Comparison of ENCODE assay signal across 8 cellular contexts in the genomic region with DNA sequence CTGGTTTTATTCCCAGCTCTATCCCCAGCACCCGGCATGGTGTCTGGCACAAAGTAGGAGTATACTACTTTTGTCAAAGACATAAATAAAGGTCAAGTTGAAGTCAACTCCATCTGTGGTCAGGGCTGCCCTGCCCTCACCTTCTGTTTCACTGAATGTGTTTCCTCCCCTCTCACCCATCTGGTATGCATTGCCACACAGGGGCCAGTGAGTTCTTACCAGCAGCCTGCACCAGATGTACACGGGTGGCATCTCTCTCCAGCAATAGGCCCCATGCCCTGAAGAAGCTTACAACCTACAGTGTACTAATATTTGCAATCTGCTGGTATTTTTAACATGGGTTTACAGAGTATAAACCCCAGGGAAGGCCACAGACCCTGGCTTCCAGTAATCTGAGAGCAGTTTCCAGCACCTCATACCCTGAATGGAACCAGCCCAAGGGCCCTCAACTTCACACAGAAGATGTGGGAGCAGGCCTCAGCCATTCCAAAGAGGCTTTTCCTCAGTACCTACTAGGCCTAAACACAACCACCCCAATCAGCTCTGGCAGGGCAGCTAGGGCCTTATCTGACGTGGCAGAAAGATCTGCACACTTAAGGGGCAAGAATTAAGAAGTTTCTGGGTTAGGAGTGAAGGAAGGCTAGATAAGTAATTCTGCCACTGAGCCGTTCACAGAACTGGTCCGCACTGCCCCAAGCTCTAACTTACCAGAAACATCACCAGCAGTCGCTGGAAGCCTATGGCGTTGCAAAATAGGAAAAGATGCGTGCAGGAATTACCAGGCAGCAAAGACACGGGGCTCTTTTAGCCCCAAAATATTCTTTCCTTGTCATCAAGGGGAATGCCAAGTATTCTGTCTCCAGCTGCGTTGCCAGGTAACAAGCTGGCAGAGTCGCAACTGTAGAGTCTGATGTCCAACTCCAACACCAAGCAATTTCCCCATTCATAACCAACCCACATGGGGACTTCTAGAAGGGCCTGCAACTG. TPM values are rescaled to one million over a fixed set of nuclear protein-coding genes. Genes with fewer than 3 reads are reported as not detected.
DNase-seq lines count a peak whose midpoint lies in the region; ATAC-seq and TF ChIP-seq lines count a peak whose summit lies in the region.

No MANE protein-coding gene starts in this region.

- peak overlapping the region in 1 of 4 donors; percentile 73 for H3K4me3 ChIP-seq in Peyer's patch

- TF ChIP-seq CTCF in Peyer's patch (IDR thresholded peaks at IDR 0.05) = no peak
- no peak for TF ChIP-seq CTCF in nephron progenitor cell (IDR thresholded peaks at IDR 0.05)

- no peaks in the 10 kb centered on the region for H3K27me3 ChIP-seq in Peyer's patch

- peak overlapping the region; percentile 78 for H3K4me3 Mint-ChIP-seq in activated naive CD4-positive, alpha-beta T cell treated with anti-CD3 and anti-CD28 coated beads, Interleukin-2, amount 10 ng/mL, durations not matched to agents 7 days and 5 days
- peak overlapping the region; percentile 87 for H3K4me3 Mint-ChIP-seq in nephron progenitor cell

- no peak for ATAC-seq in HG03432 (IDR thresholded peaks at IDR 0.05; ENCODE audit: unreplicated experiment)
- no peak for ATAC-seq in HG02981 (IDR thresholded peaks at IDR 0.05; ENCODE audit: unreplicated experiment)

- no peaks in the 10 kb centered on the region for H3K9me3 ChIP-seq in Peyer's patch

- no peak for TF ChIP-seq POLR2A in Peyer's patch (IDR thresholded peaks at IDR 0.05)
- TF ChIP-seq POLR2A in erythroblast (IDR thresholded peaks at IDR 0.05; ENCODE audit: low read length) = peak; percentile 65

- peak overlapping the region; percentile 97 for H3K27ac Mint-ChIP-seq in activated naive CD4-positive, alpha-beta T cell treated with anti-CD3 and anti-CD28 coated beads, Interleukin-2, amount 10 ng/mL, durations not matched to agents 7 days and 5 days
- no peak overlapping the region for H3K27ac Mint-ChIP-seq in nephron progenitor cell

- no peaks in the 10 kb centered on the region for H3K36me3 ChIP-seq in Peyer's patch

- peak overlapping the region; percentile 66 to 98 (median 95) for H3K27ac ChIP-seq in Peyer's patch

- peaks cover 27% of the 10 kb centered on the region for H3K36me3 Mint-ChIP-seq in activated naive CD4-positive, alpha-beta T cell treated with anti-CD3 and anti-CD28 coated beads, Interleukin-2, amount 10 ng/mL, durations not matched to agents 7 days and 5 days
- peaks cover 7% of the 10 kb centered on the region for H3K36me3 Mint-ChIP-seq in nephron progenitor cell (ENCODE audit: low read depth)

- DNase-seq in activated naive CD4-positive, alpha-beta T cell treated with anti-CD3 and anti-CD28 coated beads, Interleukin-2, amount 10 ng/mL, durations not matched to agents 7 days and 5 days = no peak
- DNase-seq in activated naive CD4-positive, alpha-beta T cell treated with Interleukin-2 at 50 U/mL for 16 hours = no peak
- peak in 2 of 3 donors; percentile 46 to 72 for DNase-seq in Peyer's patch
- peak; percentile 77 to 91 for DNase-seq in erythroblast (lab: John Stamatoyannopoulos, UW)
- no peak for DNase-seq in nephron progenitor cell
- DNase-seq in activated CD8-positive, alpha-beta memory T cell treated with anti-CD3 and anti-CD28 coated beads for 24 hours = no peak

- peaks cover 9 to 62% (median 12%) of the 10 kb centered on the region in 4 donors for H3K4me1 ChIP-seq in Peyer's patch

- CTCF ChIA-PET in activated naive CD4-positive, alpha-beta T cell treated with anti-CD3 and anti-CD28 coated beads, Interleukin-2, amount 10 ng/mL, durations not matched to agents 7 days and 5 days (lab: Charles Lee) = interaction anchor here (0.9 to 3.1 kb wide), 3 partner anchors 13 to 66 kb away, joined by 4 to 18 read pairs (median 13); no protein-coding TSS in a partner anchor

- H3K9me3 Mint-ChIP-seq in activated naive CD4-positive, alpha-beta T cell treated with anti-CD3 and anti-CD28 coated beads, Interleukin-2, amount 10 ng/mL, durations not matched to agents 7 days and 5 days = no peaks in the 10 kb centered on the region
- H3K9me3 Mint-ChIP-seq in nephron progenitor cell = no peaks in the 10 kb centered on the region

- peaks cover 73% of the 10 kb centered on the region for H3K4me1 Mint-ChIP-seq in activated naive CD4-positive, alpha-beta T cell treated with anti-CD3 and anti-CD28 coated beads, Interleukin-2, amount 10 ng/mL, durations not matched to agents 7 days and 5 days
- peaks cover 76% of the 10 kb centered on the region for H3K4me1 Mint-ChIP-seq in nephron progenitor cell

- peaks cover 24% of the 10 kb centered on the region for H3K27me3 Mint-ChIP-seq in activated naive CD4-positive, alpha-beta T cell treated with anti-CD3 and anti-CD28 coated beads, Interleukin-2, amount 10 ng/mL, durations not matched to agents 7 days and 5 days
- H3K27me3 Mint-ChIP-seq in nephron progenitor cell (ENCODE audit: low read depth, poor library complexity) = peaks cover 26% of the 10 kb centered on the region

RNA-seq across cellular contexts. Expression of a gene that starts 2.1 kb away (rescaled TPM):
- total RNA-seq in Peyer's patch = 100 to 1,000 TPM in 3 of 4 donors, 10 to 100 TPM in 1; 89.9 to 184 (median 119) TPM

Comparison
In these comparisons a context has a peak if more than half of its experiments do, and no peak if none do; other contexts are left out.
1. DNase-seq: peak in Peyer's patch (2 of 3) and erythroblast (2 of 2); none in activated naive CD4-positive, alpha-beta T cell treated with anti-CD3 and anti-CD28 coated beads, Interleukin-2, amount 10 ng/mL, durations not matched to agents 7 days and 5 days (single experiment), activated naive CD4-positive, alpha-beta T cell treated with Interleukin-2 at 50 U/mL for 16 hours (single experiment), nephron progenitor cell (single experiment) and activated CD8-positive, alpha-beta memory T cell treated with anti-CD3 and anti-CD28 coated beads for 24 hours (single experiment).